18 cellular contexts compared by ENCODE assay signal in genomic region chr6:148523051-148523450, GRCh38.
A peak's percentile ranks its signal among the peaks of the same experiment; 100 is the strongest.
DNase-seq lines count a peak whose midpoint lies in the region; ATAC-seq and TF ChIP-seq lines count a peak whose summit lies in the region.
"Had no signal": no experiment of that assay in that cellular context is flagged by ENCODE, and none has a peak within 500 bp of the region (broad histone marks: within the 10 kb centered on the region; RNA-seq: fewer than 3 reads in every experiment).

No MANE protein-coding gene starts in this region.

- peaks cover 10 to 20% of the 10 kb centered on the region in 2 donors for H3K36me3 ChIP-seq in ascending aorta

- intact Hi-C loops in ascending aorta (cut with DNase I): no loop called here

- H3K9me3 ChIP-seq in ascending aorta: no peaks in the 10 kb centered on the region
- H3K9me3 ChIP-seq: heart left ventricle had no signal

- H3K27me3 Mint-ChIP-seq in HFFc6 (ENCODE audit: insufficient read depth): peaks cover 7% of the 10 kb centered on the region
- H3K27me3 Mint-ChIP-seq: activated CD4-positive, alpha-beta T cell treated with anti-CD3 and anti-CD28 coated beads, Interleukin-2, amount 10 ng/mL, durations not matched to agents 7 days and 5 days; type B pancreatic cell had no signal

- peak overlapping the region; percentile 43 to 46 for H3K27ac ChIP-seq in ascending aorta

- ATAC-seq in stimulated activated effector memory CD8-positive, alpha-beta T cell treated with anti-CD3 and anti-CD28 coated beads, Interleukin-12 subunit alpha, Interleukin-12 subunit beta, amount 100 ng/mL, for 72 hours: peak; percentile 26
- no peak for ATAC-seq in GM21390 (IDR thresholded peaks at IDR 0.05; ENCODE audit: unreplicated experiment)
- ATAC-seq: heart left ventricle; left cardiac atrium; naive thymus-derived CD4-positive, alpha-beta T cell had no signal

- H3K27ac Mint-ChIP-seq in HFFc6: peak overlapping the region; percentile 96
- peak overlapping the region; percentile 4 for H3K27ac Mint-ChIP-seq in stimulated activated effector memory CD8-positive, alpha-beta T cell treated with anti-CD3 and anti-CD28 coated beads, Interleukin-12 subunit alpha, Interleukin-12 subunit beta, amount 100 ng/mL, for 72 hours
- H3K27ac Mint-ChIP-seq: activated CD4-positive, alpha-beta T cell treated with anti-CD3 and anti-CD28 coated beads, Interleukin-2, amount 10 ng/mL, durations not matched to agents 7 days and 5 days; naive thymus-derived CD4-positive, alpha-beta T cell; type B pancreatic cell had no signal

- H3K36me3 Mint-ChIP-seq in HFFc6 (ENCODE audit: low read depth): peaks cover 71% of the 10 kb centered on the region
- peaks cover 6% of the 10 kb centered on the region for H3K36me3 Mint-ChIP-seq in stimulated activated effector memory CD8-positive, alpha-beta T cell treated with anti-CD3 and anti-CD28 coated beads, Interleukin-12 subunit alpha, Interleukin-12 subunit beta, amount 100 ng/mL, for 72 hours
- H3K36me3 Mint-ChIP-seq: naive thymus-derived CD4-positive, alpha-beta T cell had no signal

- DNase-seq in HFFc6 (peak; percentile 85), ascending aorta (ENCODE audit: low spot score in 2 of 2) (no peak), fibroblast of the conjunctiva (ENCODE audit: low read depth) (peak; percentile 43), DMS153 (lab: John Stamatoyannopoulos, UW) (no peak), GM19240 (ENCODE audit: insufficient read length, low spot score) (no peak)
- DNase-seq in stimulated activated effector memory CD8-positive, alpha-beta T cell treated with anti-CD3 and anti-CD28 coated beads, Interleukin-12 subunit alpha, Interleukin-12 subunit beta, amount 100 ng/mL, for 72 hours (ENCODE audit: low spot score in 2 of 2): no peak
- no peak for DNase-seq in activated CD4-positive, alpha-beta T cell treated with anti-CD3 and anti-CD28 coated beads for 4 hours
- DNase-seq: activated CD4-positive, alpha-beta T cell treated with anti-CD3 and anti-CD28 coated beads, Interleukin-2, amount 10 ng/mL, durations not matched to agents 7 days and 5 days; activated T-cell treated with anti-CD3 and anti-CD28 coated beads, Interleukin-2, amount 50 U/mL, for 48 hours; heart left ventricle; left cardiac atrium; naive thymus-derived CD4-positive, alpha-beta T cell; NCI-H1048; NCI-H226; SIG-M5; stimulated activated CD4-positive, alpha-beta T cell treated with anti-CD3 and anti-CD28 coated beads, Interleukin-2, amount 100 ng/mL, for 24 hours had no signal

- no peak overlapping the region for H3K4me3 ChIP-seq in ascending aorta
- H3K4me3 ChIP-seq: heart left ventricle had no signal

- no peaks in the 10 kb centered on the region for H3K9me3 Mint-ChIP-seq in HFFc6
- H3K9me3 Mint-ChIP-seq in stimulated activated effector memory CD8-positive, alpha-beta T cell treated with anti-CD3 and anti-CD28 coated beads, Interleukin-12 subunit alpha, Interleukin-12 subunit beta, amount 100 ng/mL, for 72 hours: no peaks in the 10 kb centered on the region
- H3K9me3 Mint-ChIP-seq: activated CD4-positive, alpha-beta T cell treated with anti-CD3 and anti-CD28 coated beads, Interleukin-2, amount 10 ng/mL, durations not matched to agents 7 days and 5 days; naive thymus-derived CD4-positive, alpha-beta T cell; type B pancreatic cell had no signal

- peaks cover 0 to 44% of the 10 kb centered on the region in 2 donors for H3K4me1 ChIP-seq in ascending aorta

- peaks cover 95% of the 10 kb centered on the region for H3K4me1 Mint-ChIP-seq in HFFc6 (ENCODE audit: low read depth)
- H3K4me1 Mint-ChIP-seq in stimulated activated effector memory CD8-positive, alpha-beta T cell treated with anti-CD3 and anti-CD28 coated beads, Interleukin-12 subunit alpha, Interleukin-12 subunit beta, amount 100 ng/mL, for 72 hours: peaks cover 44% of the 10 kb centered on the region

- H3K4me3 Mint-ChIP-seq in HFFc6: peak overlapping the region; percentile 77
- no peak overlapping the region for H3K4me3 Mint-ChIP-seq in stimulated activated effector memory CD8-positive, alpha-beta T cell treated with anti-CD3 and anti-CD28 coated beads, Interleukin-12 subunit alpha, Interleukin-12 subunit beta, amount 100 ng/mL, for 72 hours
- H3K4me3 Mint-ChIP-seq: activated CD4-positive, alpha-beta T cell treated with anti-CD3 and anti-CD28 coated beads, Interleukin-2, amount 10 ng/mL, durations not matched to agents 7 days and 5 days; naive thymus-derived CD4-positive, alpha-beta T cell; type B pancreatic cell had no signal

- no peak for TF ChIP-seq CTCF in HFFc6 (IDR thresholded peaks at IDR 0.05)
- TF ChIP-seq CTCF in ascending aorta (IDR thresholded peaks at IDR 0.05): no peak

- H3K27me3 ChIP-seq in ascending aorta: no peaks in the 10 kb centered on the region
- H3K27me3 ChIP-seq: heart left ventricle had no signal

Comparison
In these comparisons a context has a peak if more than half of its experiments do, and no peak if none do; other contexts are left out.
1. DNase-seq: peak in HFFc6 (single experiment) and fibroblast of the conjunctiva (single experiment); none in ascending aorta (0 of 2), stimulated activated effector memory CD8-positive, alpha-beta T cell treated with anti-CD3 and anti-CD28 coated beads, Interleukin-12 subunit alpha, Interleukin-12 subunit beta, amount 100 ng/mL, for 72 hours (0 of 2), DMS153 (single experiment), activated CD4-positive, alpha-beta T cell treated with anti-CD3 and anti-CD28 coated beads for 4 hours (0 of 2) and GM19240 (single experiment).